ENCODE assay signal across 8 cellular contexts in the genomic region with DNA sequence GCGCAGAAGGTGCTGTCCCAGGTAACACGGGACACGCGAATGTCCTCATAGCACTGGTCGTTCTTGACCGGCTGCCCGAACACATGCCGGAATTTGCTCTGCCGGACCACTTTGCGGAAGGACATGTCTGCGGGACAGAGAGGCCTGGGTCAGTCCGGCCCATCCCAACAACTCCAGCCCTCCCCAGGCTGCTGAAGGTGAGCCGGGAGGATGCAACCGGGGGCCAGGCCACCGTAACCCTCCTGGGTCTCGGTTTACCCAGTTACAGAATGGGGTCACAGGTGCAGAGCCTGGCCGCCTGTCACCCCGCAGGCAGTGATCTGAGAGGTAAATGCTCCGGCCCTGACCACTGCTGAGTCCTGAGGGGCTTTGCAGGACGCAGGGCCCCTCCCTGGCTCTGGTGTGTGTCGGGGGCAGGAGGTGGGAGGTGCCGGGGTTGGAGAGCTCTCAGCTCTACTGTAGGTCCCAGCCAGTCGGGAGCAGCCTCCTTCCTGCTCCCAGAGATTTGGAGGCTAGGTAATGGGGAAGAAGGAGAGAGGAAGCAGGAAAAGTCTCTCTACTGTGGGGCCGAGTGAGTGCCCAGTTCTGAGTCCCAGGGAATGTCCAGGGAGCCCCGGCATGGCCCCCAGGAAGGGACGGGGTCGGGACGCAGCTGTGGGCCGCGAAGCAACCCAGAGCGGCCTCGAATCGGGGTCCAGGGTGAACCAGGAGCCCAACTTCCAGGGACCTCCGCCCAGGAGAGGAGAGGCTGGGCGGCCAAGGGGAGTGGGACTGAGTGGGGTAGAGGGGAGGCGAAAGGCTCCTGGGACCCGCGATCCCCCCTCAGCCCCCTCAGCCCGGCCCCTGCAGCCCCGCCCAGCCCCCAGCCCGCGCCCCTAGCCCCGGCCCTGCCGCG. TPM values are rescaled to one million over a fixed set of nuclear protein-coding genes. Genes with fewer than 3 reads are reported as not detected.
DNase-seq lines count a peak whose midpoint lies in the region; ATAC-seq and TF ChIP-seq lines count a peak whose summit lies in the region.

No MANE protein-coding gene starts in this region.

- intact Hi-C loops in left ventricle myocardium inferior (cut with micrococcal nuclease), result no loop called here

- H3K4me1 ChIP-seq in left ventricle myocardium inferior, result peaks cover 55% of the 10 kb centered on the region

- H3K36me3 ChIP-seq in left ventricle myocardium inferior, result peaks cover 21% of the 10 kb centered on the region

- no peaks in the 10 kb centered on the region for H3K9me3 ChIP-seq in left ventricle myocardium inferior (replicated peaks)

- ATAC-seq in GM19324 (IDR thresholded peaks at IDR 0.05; ENCODE audit: low FRiP score, unreplicated experiment) (peak; percentile 4), GM19035 (IDR thresholded peaks at IDR 0.05; ENCODE audit: unreplicated experiment) (no peak), HG02885 (IDR thresholded peaks at IDR 0.05; ENCODE audit: poor library complexity, unreplicated experiment) (no peak)

- H3K27me3 ChIP-seq in left ventricle myocardium inferior (ENCODE audit: low read depth), result no peaks in the 10 kb centered on the region

- no peak for DNase-seq in left ventricle myocardium inferior
- no peak for DNase-seq in activated gamma-delta T cell (lab: John Stamatoyannopoulos, UW)
- DNase-seq in NCI-H2081 (lab: John Stamatoyannopoulos, UW), result no peak

- H3K4me3 ChIP-seq in left ventricle myocardium inferior, result peak overlapping the region; percentile 95
- peak overlapping the region; percentile 52 to 86 (median 79) for H3K4me3 ChIP-seq in skin epidermis

- TF ChIP-seq CTCF in VCaP (conservative IDR thresholded peaks at IDR 0.05) (no peak), left ventricle myocardium inferior (IDR thresholded peaks at IDR 0.05; ENCODE audit: borderline replicate concordance) (no peak)

- peak overlapping the region; percentile 98 for H3K27ac ChIP-seq in VCaP
- H3K27ac ChIP-seq in left ventricle myocardium inferior (replicated peaks), result peak overlapping the region; percentile 94
- peak overlapping the region; percentile 52 to 98 (median 91) for H3K27ac ChIP-seq in skin epidermis

RNA-seq across cellular contexts. Expression of a gene that starts 0.5 kb away (rescaled TPM):
- 25.5 TPM for total RNA-seq in left ventricle myocardium inferior

RNA-seq across cellular contexts. Expression of a gene that starts 5.3 kb away (rescaled TPM):
- total RNA-seq in left ventricle myocardium inferior, result 0.60 TPM

RNA-seq across cellular contexts. Expression of a gene that starts 9.8 kb away (rescaled TPM):
- not detected for total RNA-seq in left ventricle myocardium inferior

RNA-seq across cellular contexts. Expression of a gene that starts 12.4 kb away (rescaled TPM):
- 1.4 TPM for total RNA-seq in left ventricle myocardium inferior

RNA-seq across cellular contexts. Expression of a gene that starts 14.5 kb away (rescaled TPM):
- 21.3 TPM for total RNA-seq in left ventricle myocardium inferior
